ENCODE assay signal across 9 cellular contexts in the genomic region with DNA sequence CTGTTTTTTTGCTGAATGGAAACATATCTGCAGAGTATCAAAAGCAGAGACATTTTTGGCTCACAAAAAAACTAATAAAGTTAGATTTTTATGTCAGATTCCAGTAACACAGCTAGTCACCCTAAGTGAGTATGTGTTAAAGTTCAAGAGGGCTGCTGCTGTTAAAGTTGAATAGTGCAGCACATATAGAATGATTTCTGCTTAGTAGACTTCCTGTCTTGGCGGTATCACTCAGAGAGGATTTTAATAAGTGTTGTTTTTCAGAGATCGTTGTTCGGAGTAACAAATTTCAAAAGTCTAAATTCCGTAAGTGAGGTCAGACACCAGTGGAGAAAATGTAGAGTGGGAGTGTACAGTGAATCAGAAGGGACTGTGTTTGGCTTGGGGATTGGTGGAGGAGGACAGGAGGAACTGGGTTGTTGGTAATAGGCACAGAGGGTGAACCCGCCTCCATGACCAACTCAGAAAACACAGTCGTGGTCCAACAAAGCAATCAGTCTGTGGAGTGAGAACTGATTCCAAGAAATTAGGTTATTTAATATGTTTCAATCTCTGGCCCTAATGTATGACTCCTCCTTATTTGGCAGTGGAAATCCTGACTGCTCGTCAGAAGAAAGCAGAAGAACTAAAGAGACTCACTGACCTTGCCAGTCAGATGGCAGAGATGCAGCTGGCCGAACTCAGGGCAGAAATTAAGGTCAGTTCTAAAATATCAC.
DNase-seq lines count a peak whose midpoint lies in the region; ATAC-seq lines count a peak whose summit lies in the region.
"Had no signal": no experiment of that assay in that cellular context is flagged by ENCODE, and none has a peak within 500 bp of the region (broad histone marks: within the 10 kb centered on the region; RNA-seq: fewer than 3 reads in every experiment).

No MANE protein-coding gene starts in this region.

- peak; percentile 30 for ATAC-seq in GM21528 (IDR thresholded peaks at IDR 0.05; ENCODE audit: low FRiP score, unreplicated experiment)
- ATAC-seq in GM18517 (IDR thresholded peaks at IDR 0.05; ENCODE audit: unreplicated experiment): no peak
- no peak for ATAC-seq in GM19455 (IDR thresholded peaks at IDR 0.05; ENCODE audit: unreplicated experiment)
- ATAC-seq: GM12878 had no signal

- DNase-seq in activated T-helper 9 cell treated with anti-CD3 and anti-CD28 coated beads, Interleukin-2, amount 50 U/mL, for 16 hours (ENCODE audit: low read depth): peak; percentile 12
- DNase-seq in iris pigment epithelial cell (ENCODE audit: low read depth) (peak; percentile 76), NCI-H2227 (lab: John Stamatoyannopoulos, UW; ENCODE audit: unreplicated experiment) (no peak), amygdala (lab: John Stamatoyannopoulos, UW) (no peak)
- peak; percentile 39 for DNase-seq in stimulated activated CD8-positive, alpha-beta memory T cell treated with anti-CD3 and anti-CD28 coated beads, Interleukin-4, amount 100 ng/mL, for 48 hours

Comparison
In these comparisons a context has a peak if more than half of its experiments do, and no peak if none do; other contexts are left out.
1. DNase-seq: peak in activated T-helper 9 cell treated with anti-CD3 and anti-CD28 coated beads, Interleukin-2, amount 50 U/mL, for 16 hours (single experiment), iris pigment epithelial cell (single experiment) and stimulated activated CD8-positive, alpha-beta memory T cell treated with anti-CD3 and anti-CD28 coated beads, Interleukin-4, amount 100 ng/mL, for 48 hours (single experiment); none in NCI-H2227 (single experiment) and amygdala (0 of 56).